8 cellular contexts compared by ENCODE assay signal in genomic region chr1:158035976-158036583, GRCh38. TPM values are rescaled to one million over a fixed set of nuclear protein-coding genes. Genes with fewer than 3 reads are reported as not detected.
DNase-seq lines count a peak whose midpoint lies in the region; ATAC-seq, FAIRE-seq and TF ChIP-seq lines count a peak whose summit lies in the region.

No MANE protein-coding gene starts in this region.

- no peak for FAIRE-seq in GM12891 (lab: Jason Lieb, UNC)

- H3K27me3 Mint-ChIP-seq in natural killer cell (ENCODE audit: low read depth in 2 of 2): peaks cover 10 to 31% of the 10 kb centered on the region in 2 donors
- H3K27me3 Mint-ChIP-seq in natural killer cell treated with Interleukin-12 subunit alpha and Interleukin-12 subunit beta and Interleukin-15 and Interleukin-18, amount 100 ng/mL, for 72 hours: peaks cover 14 to 24% of the 10 kb centered on the region in 2 donors
- H3K27me3 Mint-ChIP-seq in activated T-cell treated with anti-CD3 and anti-CD28 coated beads, Interleukin-2, amount 50 U/mL, for 24 hours: peaks cover 7% of the 10 kb centered on the region

- intact Hi-C loops in natural killer cell (cut with micrococcal nuclease): loop anchor here (5.0 kb wide), 1 partner anchor 74 kb away; no protein-coding TSS in a partner anchor

- H3K27ac Mint-ChIP-seq in natural killer cell: no peak overlapping the region
- H3K27ac Mint-ChIP-seq in natural killer cell treated with Interleukin-12 subunit alpha and Interleukin-12 subunit beta and Interleukin-15 and Interleukin-18, amount 100 ng/mL, for 72 hours: no peak overlapping the region
- H3K27ac Mint-ChIP-seq in activated T-cell treated with anti-CD3 and anti-CD28 coated beads, Interleukin-2, amount 50 U/mL, for 24 hours: no peak overlapping the region

- H3K9me3 Mint-ChIP-seq in natural killer cell: no peaks in the 10 kb centered on the region
- no peaks in the 10 kb centered on the region for H3K9me3 Mint-ChIP-seq in natural killer cell treated with Interleukin-12 subunit alpha and Interleukin-12 subunit beta and Interleukin-15 and Interleukin-18, amount 100 ng/mL, for 72 hours
- no peaks in the 10 kb centered on the region for H3K9me3 Mint-ChIP-seq in activated T-cell treated with anti-CD3 and anti-CD28 coated beads, Interleukin-2, amount 50 U/mL, for 24 hours

- no peak for DNase-seq in natural killer cell
- DNase-seq in natural killer cell treated with Interleukin-12 subunit alpha and Interleukin-12 subunit beta and Interleukin-15 and Interleukin-18, amount 100 ng/mL, for 72 hours (ENCODE audit: low spot score): no peak
- DNase-seq in RPMI8226: peak; percentile 56
- DNase-seq in fibroblast of peridontal ligament (ENCODE audit: extremely low read depth): peak; percentile 80
- peak; percentile 52 for DNase-seq in renal cortical epithelial cell (ENCODE audit: low read depth)
- DNase-seq in activated T-cell treated with anti-CD3 and anti-CD28 coated beads, Interleukin-2, amount 50 U/mL, for 24 hours: no peak
- no peak for DNase-seq in GM12891 (ENCODE audit: insufficient read length, low spot score)

- ATAC-seq in natural killer cell (no peak), GM21367 (IDR thresholded peaks at IDR 0.05; ENCODE audit: unreplicated experiment) (no peak)
- ATAC-seq in natural killer cell treated with Interleukin-12 subunit alpha and Interleukin-12 subunit beta and Interleukin-15 and Interleukin-18, amount 100 ng/mL, for 72 hours: no peak

- H3K4me3 Mint-ChIP-seq in natural killer cell: no peak overlapping the region
- no peak overlapping the region for H3K4me3 Mint-ChIP-seq in natural killer cell treated with Interleukin-12 subunit alpha and Interleukin-12 subunit beta and Interleukin-15 and Interleukin-18, amount 100 ng/mL, for 72 hours
- no peak overlapping the region for H3K4me3 Mint-ChIP-seq in activated T-cell treated with anti-CD3 and anti-CD28 coated beads, Interleukin-2, amount 50 U/mL, for 24 hours

- no peaks in the 10 kb centered on the region for H3K36me3 Mint-ChIP-seq in natural killer cell
- H3K36me3 Mint-ChIP-seq in natural killer cell treated with Interleukin-12 subunit alpha and Interleukin-12 subunit beta and Interleukin-15 and Interleukin-18, amount 100 ng/mL, for 72 hours: no peaks in the 10 kb centered on the region
- no peaks in the 10 kb centered on the region for H3K36me3 Mint-ChIP-seq in activated T-cell treated with anti-CD3 and anti-CD28 coated beads, Interleukin-2, amount 50 U/mL, for 24 hours (ENCODE audit: low read depth)

- TF ChIP-seq POLR2A in GM12891 (IDR thresholded peaks at IDR 0.05; ENCODE audit: low read depth, low read length): no peak

- no peaks in the 10 kb centered on the region for H3K4me1 Mint-ChIP-seq in natural killer cell
- no peaks in the 10 kb centered on the region for H3K4me1 Mint-ChIP-seq in natural killer cell treated with Interleukin-12 subunit alpha and Interleukin-12 subunit beta and Interleukin-15 and Interleukin-18, amount 100 ng/mL, for 72 hours (ENCODE audit: low read depth in 2 of 2)
- no peaks in the 10 kb centered on the region for H3K4me1 Mint-ChIP-seq in activated T-cell treated with anti-CD3 and anti-CD28 coated beads, Interleukin-2, amount 50 U/mL, for 24 hours (ENCODE audit: low read depth)

- TF ChIP-seq CTCF in natural killer cell (IDR thresholded peaks at IDR 0.05): peak; percentile 63

TF ChIP-seq in GM12891, 5 proteins besides CTCF, POLR2A, EP300 and RAD21:
- TF ChIP-seq SPI1 (IDR thresholded peaks at IDR 0.05; ENCODE audit: low read depth, low read length) (no peak), TAF1 (IDR thresholded peaks at IDR 0.05; ENCODE audit: low read depth, low read length) (no peak), POLR2AphosphoS5 (IDR thresholded peaks at IDR 0.05; ENCODE audit: low read depth, low read length) (no peak), POU2F2 (IDR thresholded peaks at IDR 0.05; ENCODE audit: low read depth, low read length) (no peak), PAX5 (IDR thresholded peaks at IDR 0.05; ENCODE audit: insufficient read depth, low read length, severe bottlenecking) (no peak)

RNA-seq across cellular contexts. Expression of gene KIRREL1, which starts 42.6 kb away (rescaled TPM):
- total RNA-seq in natural killer cell (not detected), renal cortical epithelial cell (161 and 297 TPM in 2 replicates)
- not detected for total RNA-seq in natural killer cell treated with Interleukin-12 subunit alpha and Interleukin-12 subunit beta and Interleukin-15 and Interleukin-18, amount 100 ng/mL, for 72 hours
- polyA plus RNA-seq in GM12891 (2012; ENCODE audit: low read depth, missing spikeins): not detected

Comparison
In these comparisons a context has a peak if more than half of its experiments do, and no peak if none do; other contexts are left out.
1. DNase-seq: peak in RPMI8226 (single experiment), fibroblast of peridontal ligament (single experiment) and renal cortical epithelial cell (single experiment); none in natural killer cell (single experiment), natural killer cell treated with Interleukin-12 subunit alpha and Interleukin-12 subunit beta and Interleukin-15 and Interleukin-18, amount 100 ng/mL, for 72 hours (single experiment), activated T-cell treated with anti-CD3 and anti-CD28 coated beads, Interleukin-2, amount 50 U/mL, for 24 hours (single experiment) and GM12891 (single experiment).
2. RNA of gene KIRREL1, which starts 42.6 kb away (total RNA-seq): 161 to 297 TPM in renal cortical epithelial cell; not detected in natural killer cell and not detected in natural killer cell treated with Interleukin-12 subunit alpha and Interleukin-12 subunit beta and Interleukin-15 and Interleukin-18, amount 100 ng/mL, for 72 hours; every median in the first group is over 100 times any median in the second.